In the genomic region with DNA sequence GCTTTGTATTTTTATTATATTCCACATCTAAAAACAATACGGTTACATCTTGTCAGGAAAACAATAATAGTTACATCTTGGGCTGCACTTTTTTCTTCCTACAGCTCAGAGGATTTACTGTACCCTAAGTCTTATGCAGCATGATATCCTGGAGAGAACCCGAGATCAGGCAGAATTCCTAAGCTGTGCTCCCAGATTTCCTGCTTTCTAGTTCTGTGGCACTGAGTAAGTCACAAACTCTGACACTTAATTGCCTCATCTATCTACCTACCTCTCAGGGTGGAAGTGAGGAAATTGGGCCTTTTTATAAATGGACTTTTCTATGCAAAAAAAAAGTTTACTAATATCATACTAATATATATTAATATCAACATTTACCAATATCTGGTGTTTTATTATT, we compare ENCODE assay signal across 13 cellular contexts.
DNase-seq lines count a peak whose midpoint lies in the region; ATAC-seq and TF ChIP-seq lines count a peak whose summit lies in the region.
"Had no signal": no experiment of that assay in that cellular context is flagged by ENCODE, and none has a peak within 500 bp of the region (broad histone marks: within the 10 kb centered on the region; RNA-seq: fewer than 3 reads in every experiment).

No MANE protein-coding gene starts in this region.

- in situ Hi-C loops in brain microvascular endothelial cell (cut with HindIII; ENCODE audit: low pct_ligation_motif_present, low sequenced_read_pairs): no loop called here

- H2AFZ ChIP-seq in DND-41 (ENCODE audit: low read depth, low read length): no peak overlapping the region

- peaks cover 47% of the 10 kb centered on the region for H3K4me1 ChIP-seq in DND-41 (ENCODE audit: insufficient read depth, low read length)

- H3K27ac ChIP-seq in DND-41 (ENCODE audit: low read length): peak overlapping the region; percentile 99
- peak overlapping the region; percentile 75 for H3K27ac ChIP-seq in brain microvascular endothelial cell

- H3K4me3 ChIP-seq in DND-41 (ENCODE audit: low read depth in 1 of 2, low read length in 2 of 2) (no peak overlapping the region), brain microvascular endothelial cell (ENCODE audit: low read depth, low read length) (no peak overlapping the region)

- H3K36me3 ChIP-seq in DND-41 (ENCODE audit: insufficient read depth, low read length) (no peaks in the 10 kb centered on the region; the same call in 1 of the 2 replicates), brain microvascular endothelial cell (replicated peaks) (no peaks in the 10 kb centered on the region)

- no peaks in the 10 kb centered on the region for H3K9me3 Mint-ChIP-seq in naive thymus-derived CD8-positive, alpha-beta T cell
- H3K9me3 Mint-ChIP-seq in glutamatergic neuron (ENCODE audit: unreplicated experiment): no peaks in the 10 kb centered on the region
- H3K9me3 Mint-ChIP-seq in WTC11: no peaks in the 10 kb centered on the region
- H3K9me3 Mint-ChIP-seq in immature natural killer cell: peaks cover 0 to 5% (median 0%) of the 10 kb centered on the region in 6 donors
- H3K9me3 Mint-ChIP-seq: H9 had no signal

- CTCF ChIA-PET in WTC11 (lab: Charles Lee): no interaction called here

- peak overlapping the region; percentile 86 to 98 (median 94) for H3K27ac Mint-ChIP-seq in naive thymus-derived CD8-positive, alpha-beta T cell
- no peak overlapping the region for H3K27ac Mint-ChIP-seq in glutamatergic neuron (ENCODE audit: unreplicated experiment)
- H3K27ac Mint-ChIP-seq in WTC11: no peak overlapping the region
- peak overlapping the region in 1 of 6 donors; percentile 75 for H3K27ac Mint-ChIP-seq in immature natural killer cell
- H3K27ac Mint-ChIP-seq: H9 had no signal

- POLR2A ChIA-PET in naive thymus-derived CD8-positive, alpha-beta T cell (lab: Charles Lee): interaction anchor here (0.8 to 3.7 kb wide), 4 partner anchors 10 to 296 kb away, joined by 3 to 25 read pairs (median 14); no protein-coding TSS in a partner anchor
- POLR2A ChIA-PET in WTC11 (lab: Charles Lee): no interaction called here

- H3K9ac ChIP-seq in DND-41 (ENCODE audit: low read depth, low read length): peak overlapping the region; percentile 62

- no peaks in the 10 kb centered on the region for H4K20me1 ChIP-seq in DND-41 (ENCODE audit: insufficient read depth, low read length)

- H3K4me2 ChIP-seq in DND-41 (ENCODE audit: insufficient read depth, low read length): peak overlapping the region; percentile 65

- H3K9me3 ChIP-seq in DND-41 (ENCODE audit: insufficient read depth, low read length, severe bottlenecking): no peaks in the 10 kb centered on the region

- no peaks in the 10 kb centered on the region for H3K27me3 Mint-ChIP-seq in naive thymus-derived CD8-positive, alpha-beta T cell
- no peaks in the 10 kb centered on the region for H3K27me3 Mint-ChIP-seq in glutamatergic neuron (ENCODE audit: unreplicated experiment)
- H3K27me3 Mint-ChIP-seq in WTC11 (ENCODE audit: low read depth): no peaks in the 10 kb centered on the region
- peaks cover 0 to 3% (median 0%) of the 10 kb centered on the region in 3 donors for H3K27me3 Mint-ChIP-seq in immature natural killer cell (ENCODE audit: low read depth in 3 of 3)

- H3K4me3 Mint-ChIP-seq in naive thymus-derived CD8-positive, alpha-beta T cell: peak overlapping the region; percentile 16 to 100 (median 97)
- H3K4me3 Mint-ChIP-seq in glutamatergic neuron (ENCODE audit: unreplicated experiment) (no peak overlapping the region), WTC11 (no peak overlapping the region), immature natural killer cell (peak overlapping the region in 2 of 5 donors; percentile 58 to 63)
- H3K4me3 Mint-ChIP-seq: H9 had no signal

- H3K27me3 ChIP-seq in DND-41 (ENCODE audit: insufficient read depth, low read length, poor library complexity): no peaks in the 10 kb centered on the region
- no peaks in the 10 kb centered on the region for H3K27me3 ChIP-seq in brain microvascular endothelial cell (replicated peaks)

- no peak for TF ChIP-seq CTCF in DND-41 (IDR thresholded peaks at IDR 0.05; ENCODE audit: borderline replicate concordance, extremely low read depth, low read length, poor library complexity, severe bottlenecking)
- no peak for TF ChIP-seq CTCF in brain microvascular endothelial cell (IDR thresholded peaks at IDR 0.05; ENCODE audit: low read depth, low read length, missing control alignments)
- TF ChIP-seq CTCF in glutamatergic neuron (IDR thresholded peaks at IDR 0.05; ENCODE audit: partially characterized antibody, unreplicated experiment): no peak
- no peak for TF ChIP-seq CTCF in WTC11 (IDR thresholded peaks at IDR 0.05)

- peaks cover 20% of the 10 kb centered on the region for H3K79me2 ChIP-seq in DND-41 (ENCODE audit: insufficient read depth, low read length)

- DNase-seq in DND-41 (no peak), LHCN-M2 (ENCODE audit: low read depth) (peak; percentile 75), brain microvascular endothelial cell (no peak), glutamatergic neuron (no peak), WTC11 (ENCODE audit: low spot score) (no peak), immature natural killer cell (no peak)
- no peak for DNase-seq in naive thymus-derived CD8-positive, alpha-beta T cell
- DNase-seq: activated CD4-positive, alpha-beta T cell treated with anti-CD3 and anti-CD28 coated beads for 48 hours; DMS79; H9; midbrain; NCI-H2029 had no signal

- peaks cover under 1 to 4% (median 3%) of the 10 kb centered on the region in 3 donors for H3K36me3 Mint-ChIP-seq in naive thymus-derived CD8-positive, alpha-beta T cell
- H3K36me3 Mint-ChIP-seq in glutamatergic neuron (ENCODE audit: unreplicated experiment): no peaks in the 10 kb centered on the region
- H3K36me3 Mint-ChIP-seq in WTC11: no peaks in the 10 kb centered on the region
- no peaks in the 10 kb centered on the region for H3K36me3 Mint-ChIP-seq in immature natural killer cell

- H3K4me1 Mint-ChIP-seq in naive thymus-derived CD8-positive, alpha-beta T cell: peaks cover 28 to 59% (median 49%) of the 10 kb centered on the region in 4 donors
- peaks cover 25% of the 10 kb centered on the region for H3K4me1 Mint-ChIP-seq in glutamatergic neuron (ENCODE audit: low read depth, unreplicated experiment)
- peaks cover 42% of the 10 kb centered on the region for H3K4me1 Mint-ChIP-seq in WTC11
- peaks cover 25 to 38% of the 10 kb centered on the region in 2 donors for H3K4me1 Mint-ChIP-seq in immature natural killer cell

- ATAC-seq in DND-41 (ENCODE audit: insufficient read depth, low read depth) (no peak), HG02840 (IDR thresholded peaks at IDR 0.05; ENCODE audit: low FRiP score, unreplicated experiment) (no peak), WTC11 (no peak)
- ATAC-seq in naive thymus-derived CD8-positive, alpha-beta T cell: no peak

TF ChIP-seq in WTC11, 78 proteins besides CTCF, POLR2A, EP300 and RAD21 (continues in another document):
- TF ChIP-seq ZBTB21 (CRISPR knock-in tag; IDR thresholded peaks at IDR 0.05; ENCODE audit: borderline replicate concordance): no peak
- TF ChIP-seq, protein P1, sequence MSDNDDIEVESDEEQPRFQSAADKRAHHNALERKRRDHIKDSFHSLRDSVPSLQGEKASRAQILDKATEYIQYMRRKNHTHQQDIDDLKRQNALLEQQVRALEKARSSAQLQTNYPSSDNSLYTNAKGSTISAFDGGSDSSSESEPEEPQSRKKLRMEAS (CRISPR knock-in tag; IDR thresholded peaks at IDR 0.05): no peak
- no peak for TF ChIP-seq CBFB (CRISPR knock-in tag; IDR thresholded peaks at IDR 0.05; ENCODE audit: low read depth)
- TF ChIP-seq, protein P2, sequence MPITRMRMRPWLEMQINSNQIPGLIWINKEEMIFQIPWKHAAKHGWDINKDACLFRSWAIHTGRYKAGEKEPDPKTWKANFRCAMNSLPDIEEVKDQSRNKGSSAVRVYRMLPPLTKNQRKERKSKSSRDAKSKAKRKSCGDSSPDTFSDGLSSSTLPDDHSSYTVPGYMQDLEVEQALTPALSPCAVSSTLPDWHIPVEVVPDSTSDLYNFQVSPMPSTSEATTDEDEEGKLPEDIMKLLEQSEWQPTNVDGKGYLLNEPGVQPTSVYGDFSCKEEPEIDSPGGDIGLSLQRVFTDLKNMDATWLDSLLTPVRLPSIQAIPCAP (CRISPR knock-in tag; IDR thresholded peaks at IDR 0.05): no peak
- TF ChIP-seq FOXP1 (CRISPR knock-in tag; IDR thresholded peaks at IDR 0.05; ENCODE audit: borderline replicate concordance): no peak
- TF ChIP-seq, protein P3, sequence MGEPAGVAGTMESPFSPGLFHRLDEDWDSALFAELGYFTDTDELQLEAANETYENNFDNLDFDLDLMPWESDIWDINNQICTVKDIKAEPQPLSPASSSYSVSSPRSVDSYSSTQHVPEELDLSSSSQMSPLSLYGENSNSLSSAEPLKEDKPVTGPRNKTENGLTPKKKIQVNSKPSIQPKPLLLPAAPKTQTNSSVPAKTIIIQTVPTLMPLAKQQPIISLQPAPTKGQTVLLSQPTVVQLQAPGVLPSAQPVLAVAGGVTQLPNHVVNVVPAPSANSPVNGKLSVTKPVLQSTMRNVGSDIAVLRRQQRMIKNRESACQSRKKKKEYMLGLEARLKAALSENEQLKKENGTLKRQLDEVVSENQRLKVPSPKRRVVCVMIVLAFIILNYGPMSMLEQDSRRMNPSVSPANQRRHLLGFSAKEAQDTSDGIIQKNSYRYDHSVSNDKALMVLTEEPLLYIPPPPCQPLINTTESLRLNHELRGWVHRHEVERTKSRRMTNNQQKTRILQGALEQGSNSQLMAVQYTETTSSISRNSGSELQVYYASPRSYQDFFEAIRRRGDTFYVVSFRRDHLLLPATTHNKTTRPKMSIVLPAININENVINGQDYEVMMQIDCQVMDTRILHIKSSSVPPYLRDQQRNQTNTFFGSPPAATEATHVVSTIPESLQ (CRISPR knock-in tag; IDR thresholded peaks at IDR 0.05): no peak
- no peak for TF ChIP-seq ZNF423 (CRISPR knock-in tag; IDR thresholded peaks at IDR 0.05)
- TF ChIP-seq NR1H2 (CRISPR knock-in tag; IDR thresholded peaks at IDR 0.05): no peak
- TF ChIP-seq ZNF263 (CRISPR knock-in tag; IDR thresholded peaks at IDR 0.05; ENCODE audit: low read depth): no peak
- TF ChIP-seq, protein P4, sequence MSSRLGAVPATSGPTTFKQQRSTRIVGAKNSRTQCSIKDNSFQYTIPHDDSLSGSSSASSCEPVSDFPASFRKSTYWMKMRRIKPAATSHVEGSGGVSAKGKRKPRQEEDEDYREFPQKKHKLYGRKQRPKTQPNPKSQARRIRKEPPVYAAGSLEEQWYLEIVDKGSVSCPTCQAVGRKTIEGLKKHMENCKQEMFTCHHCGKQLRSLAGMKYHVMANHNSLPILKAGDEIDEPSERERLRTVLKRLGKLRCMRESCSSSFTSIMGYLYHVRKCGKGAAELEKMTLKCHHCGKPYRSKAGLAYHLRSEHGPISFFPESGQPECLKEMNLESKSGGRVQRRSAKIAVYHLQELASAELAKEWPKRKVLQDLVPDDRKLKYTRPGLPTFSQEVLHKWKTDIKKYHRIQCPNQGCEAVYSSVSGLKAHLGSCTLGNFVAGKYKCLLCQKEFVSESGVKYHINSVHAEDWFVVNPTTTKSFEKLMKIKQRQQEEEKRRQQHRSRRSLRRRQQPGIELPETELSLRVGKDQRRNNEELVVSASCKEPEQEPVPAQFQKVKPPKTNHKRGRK (CRISPR knock-in tag; IDR thresholded peaks at IDR 0.05; ENCODE audit: borderline replicate concordance): no peak

Comparison
In these comparisons a context has a peak if more than half of its experiments do, and no peak if none do; other contexts are left out.
1. H3K27ac Mint-ChIP-seq: peak in naive thymus-derived CD8-positive, alpha-beta T cell (10 of 10); none in glutamatergic neuron (single experiment) and WTC11 (single experiment).
2. H3K4me3 Mint-ChIP-seq: peak in naive thymus-derived CD8-positive, alpha-beta T cell (10 of 10); none in glutamatergic neuron (single experiment) and WTC11 (single experiment).